ENCODE assay signal across 22 cellular contexts in the genomic region with DNA sequence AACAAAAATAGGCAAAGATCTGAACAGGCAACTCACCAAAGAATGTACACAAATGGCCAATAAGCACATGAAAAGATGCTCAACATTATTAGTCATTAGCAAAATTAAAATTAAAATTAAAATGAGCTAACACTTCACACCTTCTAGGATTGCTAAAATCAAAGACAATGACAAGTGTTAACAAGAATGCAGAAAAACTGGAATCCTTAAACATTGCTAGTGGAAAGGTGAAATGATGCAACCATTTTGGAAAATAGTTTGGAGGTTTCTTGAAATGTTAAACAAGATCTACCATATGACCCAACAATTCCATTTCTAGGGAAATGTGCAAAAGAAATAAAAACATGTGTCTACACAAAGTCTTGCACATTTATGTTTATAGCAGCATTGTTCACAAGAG.
"Had no signal": no experiment of that assay in that cellular context is flagged by ENCODE, and none has a peak within 500 bp of the region (broad histone marks: within the 10 kb centered on the region; RNA-seq: fewer than 3 reads in every experiment).

No MANE protein-coding gene starts in this region.

- H3K9me3 Mint-ChIP-seq: T-helper 1 cell treated with Interleukin-12 subunit alpha and Interleukin-12 subunit beta and Interleukin-4 antibody, amounts not matched to agents 30 μg/mL and 1 μg/mL, for 36 hours had no signal

- H3K27me3 Mint-ChIP-seq: activated naive CD4-positive, alpha-beta T cell treated with anti-CD3 and anti-CD28 coated beads, Interleukin-2, amount 50 U/mL, for 24 hours had no signal

- DNase-seq: activated CD4-positive, alpha-beta T cell treated with anti-CD3 and anti-CD28 coated beads for 48 hours; activated CD4-positive, alpha-beta T cell treated with anti-CD3 and anti-CD28 coated beads, Interleukin-2, amount 50 U/mL, for 4 hours; activated CD4-positive, CD25-positive, alpha-beta regulatory T cell treated with anti-CD3 and anti-CD28 coated beads, Interleukin-2, amount 50 U/mL, for 72 hours; activated CD8-positive, alpha-beta memory T cell treated with anti-CD3 and anti-CD28 coated beads, Interleukin-2, amount 50 U/mL, for 48 hours; activated CD8-positive, alpha-beta T cell treated with anti-CD3 and anti-CD28 coated beads, Interleukin-2, amount 10 ng/mL, durations not matched to agents 7 days and 5 days; activated effector memory CD4-positive, alpha-beta T cell treated with Interleukin-2 at 50 U/mL for 16 hours; activated naive CD4-positive, alpha-beta T cell; activated T-cell treated with anti-CD3 and anti-CD28 coated beads, Interleukin-2, amount 50 U/mL, for 1 hour; amygdala; brain microvascular endothelial cell; caudate nucleus; Karpas-422; MM.1S; NCI-H1105; NCI-H1436; NCI-H1694 treated with DMSO at 0.1 percent for 48 hours; NCI-H2029 treated with DMSO at 0.1 percent for 48 hours; NCI-H446; NCI-H524; SHP77 treated with DMSO at 0.1 percent for 48 hours had no signal

- H3K27ac Mint-ChIP-seq: activated CD8-positive, alpha-beta T cell treated with anti-CD3 and anti-CD28 coated beads, Interleukin-2, amount 10 ng/mL, durations not matched to agents 7 days and 5 days; activated naive CD4-positive, alpha-beta T cell treated with anti-CD3 and anti-CD28 coated beads, Interleukin-2, amount 50 U/mL, for 24 hours; T-helper 1 cell treated with Interleukin-12 subunit alpha and Interleukin-12 subunit beta and Interleukin-4 antibody, amounts not matched to agents 30 μg/mL and 1 μg/mL, for 36 hours had no signal

- H3K4me3 Mint-ChIP-seq: activated CD8-positive, alpha-beta T cell treated with anti-CD3 and anti-CD28 coated beads, Interleukin-2, amount 10 ng/mL, durations not matched to agents 7 days and 5 days; activated naive CD4-positive, alpha-beta T cell treated with anti-CD3 and anti-CD28 coated beads, Interleukin-2, amount 50 U/mL, for 24 hours; T-helper 1 cell treated with Interleukin-12 subunit alpha and Interleukin-12 subunit beta and Interleukin-4 antibody, amounts not matched to agents 30 μg/mL and 1 μg/mL, for 36 hours had no signal

- H3K36me3 ChIP-seq: brain microvascular endothelial cell had no signal

- H3K27ac ChIP-seq: brain microvascular endothelial cell had no signal

- H3K4me1 Mint-ChIP-seq: activated naive CD4-positive, alpha-beta T cell treated with anti-CD3 and anti-CD28 coated beads, Interleukin-2, amount 50 U/mL, for 24 hours had no signal

- ATAC-seq: activated CD8-positive, alpha-beta T cell treated with anti-CD3 and anti-CD28 coated beads, Interleukin-2, amount 10 ng/mL, durations not matched to agents 7 days and 5 days had no signal

- H3K27me3 ChIP-seq: brain microvascular endothelial cell had no signal

- H3K36me3 Mint-ChIP-seq: activated naive CD4-positive, alpha-beta T cell treated with anti-CD3 and anti-CD28 coated beads, Interleukin-2, amount 50 U/mL, for 24 hours had no signal
